Comparison of ENCODE assay signal across 1 cellular context in genomic region chr2:28637066-28637571, GRCh38.
TF ChIP-seq lines count a peak whose summit lies in the region.
"Not testable (repeated sequence)": the region's sequence is repeated elsewhere in the genome, so short reads cannot be mapped to it uniquely, and the experiment has no call there.

No MANE protein-coding gene starts in this region.

TF ChIP-seq in K562, 482 proteins besides CTCF, POLR2A, EP300 and RAD21 (continued from another document):
- TF ChIP-seq ZBTB40 (IDR thresholded peaks at IDR 0.05), result peak; percentile 58; the same call in 1 of the 2 replicates
- TF ChIP-seq ZBTB40 (CRISPR knock-in tag; IDR thresholded peaks at IDR 0.05), result not testable (repeated sequence)
